17 cellular contexts compared by ENCODE assay signal in the genomic region with DNA sequence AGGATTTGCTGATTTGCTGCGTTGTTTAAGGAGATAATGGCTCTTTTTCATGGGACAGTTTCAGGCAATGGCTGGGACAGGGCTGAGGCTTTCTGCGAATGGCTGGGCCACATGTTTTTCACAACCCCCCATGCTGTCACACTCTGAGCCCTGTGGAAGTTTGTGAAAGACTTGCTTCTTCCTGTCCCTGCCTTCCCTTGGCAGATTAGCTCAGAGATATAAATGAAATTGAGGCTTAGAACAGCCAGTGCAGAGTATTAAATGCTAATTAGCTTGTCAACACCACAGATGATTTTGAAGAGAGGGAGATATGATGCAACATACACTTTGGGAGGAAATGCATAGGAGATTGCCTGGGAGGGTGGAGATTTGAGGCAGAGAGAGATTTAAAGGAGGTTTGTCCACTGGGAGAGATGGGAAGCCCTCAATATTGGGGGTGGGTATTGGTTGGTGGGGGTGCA.
DNase-seq lines count a peak whose midpoint lies in the region; TF ChIP-seq lines count a peak whose summit lies in the region.
"Had no signal": no experiment of that assay in that cellular context is flagged by ENCODE, and none has a peak within 500 bp of the region (broad histone marks: within the 10 kb centered on the region; RNA-seq: fewer than 3 reads in every experiment).

No MANE protein-coding gene starts in this region.

- H3K4me3 ChIP-seq in A673 (ENCODE audit: low read depth, low read length, poor library complexity, severe bottlenecking): no peak overlapping the region
- H3K4me3 ChIP-seq in CD8-positive, alpha-beta memory T cell (ENCODE audit: low read length): no peak overlapping the region
- H3K4me3 ChIP-seq: A549 had no signal

- peak overlapping the region; percentile 23 for H3K27ac ChIP-seq in A673 (ENCODE audit: low read depth, low read length, poor library complexity, severe bottlenecking)
- no peak overlapping the region for H3K27ac ChIP-seq in CD8-positive, alpha-beta memory T cell (ENCODE audit: low read depth, low read length)
- H3K27ac ChIP-seq: A549 had no signal

- BruUV-seq in A673 (replicated peaks; lab: Mats Ljungman, UMichigan): no TSS peak

- H3K9me3 Mint-ChIP-seq in glutamatergic neuron (ENCODE audit: unreplicated experiment): no peaks in the 10 kb centered on the region
- no peaks in the 10 kb centered on the region for H3K9me3 Mint-ChIP-seq in CD8-positive, alpha-beta memory T cell
- H3K9me3 Mint-ChIP-seq: T-helper 1 cell treated with Interleukin-12 subunit alpha and Interleukin-12 subunit beta and Interleukin-4 antibody, amounts not matched to agents 30 μg/mL and 1 μg/mL, for 36 hours had no signal

- CTCF ChIA-PET in A673 (lab: Charles Lee): no interaction called here
- CTCF ChIA-PET in CD8-positive, alpha-beta memory T cell (lab: Charles Lee): interaction anchor here (1.6 kb wide), 1 partner anchor 11 kb away, joined by 4 read pairs; no protein-coding TSS in a partner anchor

- DNase-seq in A673 (ENCODE audit: low spot score) (peak; percentile 68), DMS53 (lab: John Stamatoyannopoulos, UW) (peak; percentile 48), glutamatergic neuron (no peak), DMS114 treated with DMSO at 0.1 percent for 48 hours (lab: John Stamatoyannopoulos, UW; ENCODE audit: unreplicated experiment) (no peak), GM10266 (ENCODE audit: extremely low spot score) (no peak)
- DNase-seq in CD8-positive, alpha-beta memory T cell: no peak
- DNase-seq: C1 segment of cervical spinal cord, DMS153, EL, NCI-H146, NCI-H2081, NCI-H446 treated with DMSO at 0.1 percent for 48 hours, NCI-H69, RPMI8226 had no signal

- POLR2A ChIA-PET in A673 (lab: Charles Lee; ENCODE audit: low non-redundant PET): no interaction called here
- POLR2A ChIA-PET in CD8-positive, alpha-beta memory T cell (lab: Charles Lee): no interaction called here

- peak overlapping the region; percentile 24 for H3K27ac Mint-ChIP-seq in glutamatergic neuron (ENCODE audit: unreplicated experiment)
- no peak overlapping the region for H3K27ac Mint-ChIP-seq in CD8-positive, alpha-beta memory T cell
- H3K27ac Mint-ChIP-seq: T-helper 1 cell treated with Interleukin-12 subunit alpha and Interleukin-12 subunit beta and Interleukin-4 antibody, amounts not matched to agents 30 μg/mL and 1 μg/mL, for 36 hours had no signal

- no peak overlapping the region for H3K4me3 Mint-ChIP-seq in glutamatergic neuron (ENCODE audit: unreplicated experiment)
- no peak overlapping the region for H3K4me3 Mint-ChIP-seq in CD8-positive, alpha-beta memory T cell
- H3K4me3 Mint-ChIP-seq: T-helper 1 cell treated with Interleukin-12 subunit alpha and Interleukin-12 subunit beta and Interleukin-4 antibody, amounts not matched to agents 30 μg/mL and 1 μg/mL, for 36 hours had no signal

- H3K36me3 ChIP-seq in A673 (ENCODE audit: insufficient read depth, low read length, poor library complexity, severe bottlenecking): no peaks in the 10 kb centered on the region
- no peaks in the 10 kb centered on the region for H3K36me3 ChIP-seq in CD8-positive, alpha-beta memory T cell (ENCODE audit: insufficient read depth, low read length)

- H3K4me1 Mint-ChIP-seq in glutamatergic neuron (ENCODE audit: low read depth, unreplicated experiment): peaks cover 5% of the 10 kb centered on the region
- no peaks in the 10 kb centered on the region for H3K4me1 Mint-ChIP-seq in CD8-positive, alpha-beta memory T cell

- intact Hi-C loops in A673 (cut with micrococcal nuclease; ENCODE audit: unreplicated experiment): no loop called here

- no peaks in the 10 kb centered on the region for H3K9me3 ChIP-seq in A673 (ENCODE audit: low read depth, low read length, poor library complexity, severe bottlenecking)
- H3K9me3 ChIP-seq in CD8-positive, alpha-beta memory T cell (ENCODE audit: low read length): no peaks in the 10 kb centered on the region
- H3K9me3 ChIP-seq: A549 had no signal

- no peak for TF ChIP-seq CTCF in A673 (conservative IDR thresholded peaks at IDR 0.05; ENCODE audit: low read depth, low read length)
- TF ChIP-seq CTCF in glutamatergic neuron (IDR thresholded peaks at IDR 0.05; ENCODE audit: partially characterized antibody, unreplicated experiment): no peak
- TF ChIP-seq CTCF in GM10266 (IDR thresholded peaks at IDR 0.05; ENCODE audit: control insufficient read depth, insufficient read depth, low read depth, missing control alignments): no peak

- peaks cover 14% of the 10 kb centered on the region for H3K4me1 ChIP-seq in A673 (ENCODE audit: insufficient read depth, low read length, poor library complexity, severe bottlenecking)
- no peaks in the 10 kb centered on the region for H3K4me1 ChIP-seq in CD8-positive, alpha-beta memory T cell (ENCODE audit: insufficient read depth, low read length)
- H3K4me1 ChIP-seq: A549 had no signal

- no peaks in the 10 kb centered on the region for H3K27me3 ChIP-seq in A673 (replicated peaks; ENCODE audit: insufficient read depth, low read depth, low read length, poor library complexity)
- H3K27me3 ChIP-seq in CD8-positive, alpha-beta memory T cell (ENCODE audit: insufficient read depth, low read length, poor library complexity, severe bottlenecking): peaks cover 2% of the 10 kb centered on the region

- no peaks in the 10 kb centered on the region for H3K36me3 Mint-ChIP-seq in glutamatergic neuron (ENCODE audit: unreplicated experiment)
- no peaks in the 10 kb centered on the region for H3K36me3 Mint-ChIP-seq in CD8-positive, alpha-beta memory T cell

- no peaks in the 10 kb centered on the region for H3K27me3 Mint-ChIP-seq in glutamatergic neuron (ENCODE audit: unreplicated experiment)
- H3K27me3 Mint-ChIP-seq in CD8-positive, alpha-beta memory T cell: peaks cover 8 to 18% of the 10 kb centered on the region in 2 donors

TF ChIP-seq in PFSK-1, 5 proteins besides CTCF, POLR2A, EP300 and RAD21:
- TF ChIP-seq FOXP2 (optimal IDR thresholded peaks at IDR 0.05; ENCODE audit: borderline replicate concordance, extremely low read depth, extremely low read length, insufficient read depth) (no peak), POLR2AphosphoS5 (IDR thresholded peaks at IDR 0.05; ENCODE audit: low read depth, low read length) (0 out of 2 replicates have a peak, but pooled peaks have one; percentile 18), TAF1 (IDR thresholded peaks at IDR 0.05; ENCODE audit: borderline replicate concordance, insufficient read depth, low read length) (0 out of 2 replicates have a peak, but pooled peaks have one; percentile 22)

Comparison
In these comparisons a context has a peak if more than half of its experiments do, and no peak if none do; other contexts are left out.
1. DNase-seq: peak in A673 (single experiment) and DMS53 (single experiment); none in glutamatergic neuron (single experiment), CD8-positive, alpha-beta memory T cell (0 of 5), DMS114 treated with DMSO at 0.1 percent for 48 hours (single experiment) and GM10266 (single experiment).